Comparison of ENCODE assay signal across 8 cellular contexts in the genomic region with DNA sequence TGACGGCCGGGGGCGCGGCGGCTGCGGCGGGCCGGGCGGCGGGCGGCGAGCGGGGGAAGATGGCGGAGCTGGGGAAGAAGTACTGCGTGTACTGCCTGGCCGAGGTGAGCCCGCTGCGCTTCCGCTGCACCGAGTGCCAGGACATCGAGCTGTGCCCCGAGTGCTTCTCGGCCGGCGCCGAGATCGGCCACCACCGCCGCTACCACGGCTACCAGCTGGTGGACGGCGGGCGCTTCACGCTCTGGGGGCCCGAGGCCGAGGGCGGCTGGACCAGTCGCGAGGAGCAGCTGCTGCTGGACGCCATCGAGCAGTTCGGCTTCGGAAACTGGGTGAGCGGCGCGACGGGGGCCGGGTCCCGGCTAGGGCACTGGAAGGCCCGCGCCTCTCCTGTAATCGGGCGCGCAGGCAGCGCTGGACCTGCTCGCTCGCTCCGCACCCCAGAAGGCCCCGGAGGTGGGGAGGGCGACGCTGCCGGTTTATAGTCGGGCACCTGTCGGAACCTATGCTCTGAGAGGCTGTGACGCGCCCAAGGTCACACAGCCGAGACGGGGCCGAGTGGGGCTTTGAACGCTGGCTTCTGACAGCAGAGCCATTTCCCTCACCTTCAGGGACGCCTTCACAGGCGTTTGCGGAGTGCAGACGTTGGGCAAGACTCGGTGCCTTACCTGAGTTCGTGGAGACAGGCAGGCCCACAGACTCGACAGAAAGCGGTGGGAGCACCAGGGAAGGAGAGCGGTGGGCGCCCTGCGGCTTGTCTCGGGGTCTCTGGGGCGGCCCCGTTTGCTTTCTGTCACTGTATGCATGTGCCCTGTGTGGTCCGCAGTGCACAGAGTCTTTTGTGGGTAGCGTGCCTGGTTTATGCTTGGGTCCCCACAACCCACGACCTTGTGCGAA. TPM values are rescaled to one million over a fixed set of nuclear protein-coding genes. Genes with fewer than 3 reads are reported as not detected.
DNase-seq lines count a peak whose midpoint lies in the region; ATAC-seq and TF ChIP-seq lines count a peak whose summit lies in the region.

No MANE protein-coding gene starts in this region.

- H3K4me3 Mint-ChIP-seq in activated naive CD4-positive, alpha-beta T cell treated with anti-CD3 and anti-CD28 coated beads for 36 hours: peak overlapping the region; percentile 87

- peak overlapping the region; percentile 62 for H3K27ac ChIP-seq in SJCRH30
- H3K27ac ChIP-seq in heart left ventricle: peak overlapping the region; percentile 79 to 95 (median 92)

- TF ChIP-seq POLR2A in heart left ventricle (IDR thresholded peaks at IDR 0.05): no peak

- H3K27ac Mint-ChIP-seq in activated naive CD4-positive, alpha-beta T cell treated with anti-CD3 and anti-CD28 coated beads for 36 hours: peak overlapping the region; percentile 46

- H3K27me3 ChIP-seq in SJCRH30 (no peaks in the 10 kb centered on the region), heart left ventricle (no peaks in the 10 kb centered on the region)

- peaks cover 5% of the 10 kb centered on the region for H3K4me1 ChIP-seq in SJCRH30
- H3K4me1 ChIP-seq in heart left ventricle: peaks cover 8 to 56% (median 45%) of the 10 kb centered on the region in 12 donors

- DNase-seq in NCI-H82 (lab: John Stamatoyannopoulos, UW): peak; percentile 54
- no peak for DNase-seq in NCI-H82 treated with DMSO at 0.1 percent for 48 hours (lab: John Stamatoyannopoulos, UW; ENCODE audit: unreplicated experiment)
- DNase-seq in SJCRH30: peak; percentile 58 to 67
- peak; percentile 53 for DNase-seq in activated naive CD4-positive, alpha-beta T cell treated with anti-CD3 and anti-CD28 coated beads for 36 hours
- DNase-seq in heart left ventricle: peak in 4 of 5 donors; percentile 49 to 77 (median 58)
- no peak for DNase-seq in retinal pigment epithelial cell (ENCODE audit: low read depth)
- DNase-seq in NCI-H2107 (lab: John Stamatoyannopoulos, UW): no peak

- H3K4me3 ChIP-seq in SJCRH30 (peak overlapping the region; percentile 96), heart left ventricle (peak overlapping the region; percentile 86 to 99 (median 99)), retinal pigment epithelial cell (ENCODE audit: low read length) (peak overlapping the region; percentile 69)

- peaks cover 46% of the 10 kb centered on the region for H3K4me1 Mint-ChIP-seq in activated naive CD4-positive, alpha-beta T cell treated with anti-CD3 and anti-CD28 coated beads for 36 hours (ENCODE audit: low read depth)

- CTCF ChIA-PET in activated naive CD4-positive, alpha-beta T cell treated with anti-CD3 and anti-CD28 coated beads for 36 hours (lab: Charles Lee): interaction anchor here (0.7 to 8.2 kb wide), 9 partner anchors 9 to 151 kb away, joined by 3 to 155 read pairs (median 5); partner anchors contain the start of gene GRPEL1

- H3K27me3 Mint-ChIP-seq in activated naive CD4-positive, alpha-beta T cell treated with anti-CD3 and anti-CD28 coated beads for 36 hours (ENCODE audit: low read depth): no peaks in the 10 kb centered on the region

- no peaks in the 10 kb centered on the region for H3K9me3 Mint-ChIP-seq in activated naive CD4-positive, alpha-beta T cell treated with anti-CD3 and anti-CD28 coated beads for 36 hours

- no peak for TF ChIP-seq CTCF in heart left ventricle (IDR thresholded peaks at IDR 0.05)
- TF ChIP-seq CTCF in retinal pigment epithelial cell (conservative IDR thresholded peaks at IDR 0.05; ENCODE audit: low read depth, low read length): no peak

- ATAC-seq in HG03025 (IDR thresholded peaks at IDR 0.05; ENCODE audit: low FRiP score, unreplicated experiment) (peak; percentile 15), heart left ventricle (peak in 2 of 4 donors; percentile 5 to 7)

- H3K9me3 ChIP-seq in SJCRH30 (replicated peaks): no peaks in the 10 kb centered on the region
- H3K9me3 ChIP-seq in heart left ventricle: no peaks in the 10 kb centered on the region

- H3K36me3 Mint-ChIP-seq in activated naive CD4-positive, alpha-beta T cell treated with anti-CD3 and anti-CD28 coated beads for 36 hours (ENCODE audit: low read depth): no peaks in the 10 kb centered on the region

- intact Hi-C loops in activated naive CD4-positive, alpha-beta T cell treated with anti-CD3 and anti-CD28 coated beads for 36 hours (cut with micrococcal nuclease): loop anchor here (1.0 to 2.0 kb wide), 8 partner anchors 25 to 369 kb away; partner anchors contain the start of genes BLOC1S4, GRPEL1, KIAA0232 and TBC1D14
- intact Hi-C loops in heart left ventricle (cut with DNase I): loop anchor here (1.0 to 10.0 kb wide), 10 partner anchors 23 to 261 kb away; partner anchors contain the start of genes GRPEL1 (in 5 of the 10), TBC1D14 (in 2 of the 10) and KIAA0232 (in 1 of the 10)

- H3K36me3 ChIP-seq in SJCRH30 (no peaks in the 10 kb centered on the region), heart left ventricle (peaks cover 0 to 8% (median 0%) of the 10 kb centered on the region in 9 donors)

- WGBS in heart left ventricle, 4 donors: 1 to 4% (median 1%) methylated on average over 27 to 88 of the region's 88 CpGs

RNA-seq across cellular contexts. Expression of gene TADA2B, which starts 0.6 kb away (rescaled TPM):
- total RNA-seq in SJCRH30 (2014; rRNA removed; shearing (Covaris generic)): 12.4 and 13.5 TPM in 2 replicates
- total RNA-seq in activated naive CD4-positive, alpha-beta T cell treated with anti-CD3 and anti-CD28 coated beads for 36 hours: 1 to 10 TPM; 8.2 to 9.9 TPM
- total RNA-seq in heart left ventricle: 10 to 100 TPM; 24.5 to 40.2 (median 30.8) TPM
- polyA plus RNA-seq in heart left ventricle: 10 to 100 TPM; 15.3 to 31.9 TPM

RNA-seq across cellular contexts. Expression of gene GRPEL1, which starts 24.1 kb away (rescaled TPM):
- 78.9 and 79.9 TPM in 2 replicates for total RNA-seq in SJCRH30 (2014; rRNA removed; shearing (Covaris generic))
- total RNA-seq in activated naive CD4-positive, alpha-beta T cell treated with anti-CD3 and anti-CD28 coated beads for 36 hours: 10 to 100 TPM; 53.7 to 53.9 TPM
- total RNA-seq in heart left ventricle: 10 to 100 TPM; 38.6 to 68.1 (median 55.4) TPM
- 10 to 100 TPM; 43.7 to 70.8 TPM for polyA plus RNA-seq in heart left ventricle

Comparison
In these comparisons a context has a peak if more than half of its experiments do, and no peak if none do; other contexts are left out.
1. DNase-seq: peak in NCI-H82 (single experiment), SJCRH30 (2 of 2), activated naive CD4-positive, alpha-beta T cell treated with anti-CD3 and anti-CD28 coated beads for 36 hours (single experiment) and heart left ventricle (4 of 5); none in NCI-H82 treated with DMSO at 0.1 percent for 48 hours (single experiment), retinal pigment epithelial cell (single experiment) and NCI-H2107 (single experiment).
2. Peak in every context shown above with its lines, with median percentiles within 50 percentile points of each other: H3K4me3 ChIP-seq.